Comparison of ENCODE assay signal across 1 cellular context in genomic region chr16:81624718-81625543, GRCh38.
TF ChIP-seq lines count a peak whose summit lies in the region.

No MANE protein-coding gene starts in this region.

TF ChIP-seq in HepG2, 621 proteins besides CTCF, POLR2A, EP300 and RAD21 (continued from another document and continues in another):
- TF ChIP-seq ATF2 (CRISPR knock-in tag; IDR thresholded peaks at IDR 0.05): no peak
- TF ChIP-seq ZNF225 (CRISPR knock-in tag; IDR thresholded peaks at IDR 0.05): peak; percentile 94
- TF ChIP-seq, protein P1, sequence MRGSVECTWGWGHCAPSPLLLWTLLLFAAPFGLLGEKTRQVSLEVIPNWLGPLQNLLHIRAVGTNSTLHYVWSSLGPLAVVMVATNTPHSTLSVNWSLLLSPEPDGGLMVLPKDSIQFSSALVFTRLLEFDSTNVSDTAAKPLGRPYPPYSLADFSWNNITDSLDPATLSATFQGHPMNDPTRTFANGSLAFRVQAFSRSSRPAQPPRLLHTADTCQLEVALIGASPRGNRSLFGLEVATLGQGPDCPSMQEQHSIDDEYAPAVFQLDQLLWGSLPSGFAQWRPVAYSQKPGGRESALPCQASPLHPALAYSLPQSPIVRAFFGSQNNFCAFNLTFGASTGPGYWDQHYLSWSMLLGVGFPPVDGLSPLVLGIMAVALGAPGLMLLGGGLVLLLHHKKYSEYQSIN (CRISPR knock-in tag; IDR thresholded peaks at IDR 0.05; ENCODE audit: borderline replicate concordance): no peak
- TF ChIP-seq GATAD1 (CRISPR knock-in tag; IDR thresholded peaks at IDR 0.05): no peak
- TF ChIP-seq ZNF256 (CRISPR knock-in tag; conservative IDR thresholded peaks at IDR 0.05): no peak
- no peak for TF ChIP-seq ZNF75D (CRISPR knock-in tag; IDR thresholded peaks at IDR 0.05; ENCODE audit: borderline replicate concordance)
- TF ChIP-seq PATZ1 (CRISPR knock-in tag; IDR thresholded peaks at IDR 0.05): 0 out of 2 replicates have a peak, but pooled peaks have one; percentile 24
- TF ChIP-seq ZNF318 (CRISPR knock-in tag; IDR thresholded peaks at IDR 0.05): peak; percentile 21; the same call in 1 of the 2 replicates
- no peak for TF ChIP-seq ZNF782 (CRISPR knock-in tag; IDR thresholded peaks at IDR 0.05; ENCODE audit: borderline replicate concordance)
- TF ChIP-seq CERS6 (CRISPR knock-in tag; IDR thresholded peaks at IDR 0.05): no peak
- TF ChIP-seq FLYWCH1 (CRISPR knock-in tag; IDR thresholded peaks at IDR 0.05): no peak
- TF ChIP-seq ZNF317 (CRISPR knock-in tag; IDR thresholded peaks at IDR 0.05): no peak; the same call in 1 of the 2 replicates
- TF ChIP-seq PPARG (CRISPR knock-in tag; conservative IDR thresholded peaks at IDR 0.05): peak; percentile 27; the same call in 1 of the 2 replicates
- no peak for TF ChIP-seq USF2 (IDR thresholded peaks at IDR 0.05; ENCODE audit: low read depth, low read length)
- no peak for TF ChIP-seq USF2 (CRISPR knock-in tag; IDR thresholded peaks at IDR 0.05; ENCODE audit: borderline replicate concordance)
- no peak for TF ChIP-seq ADNP (CRISPR knock-in tag; IDR thresholded peaks at IDR 0.05)
- TF ChIP-seq, protein P2, sequence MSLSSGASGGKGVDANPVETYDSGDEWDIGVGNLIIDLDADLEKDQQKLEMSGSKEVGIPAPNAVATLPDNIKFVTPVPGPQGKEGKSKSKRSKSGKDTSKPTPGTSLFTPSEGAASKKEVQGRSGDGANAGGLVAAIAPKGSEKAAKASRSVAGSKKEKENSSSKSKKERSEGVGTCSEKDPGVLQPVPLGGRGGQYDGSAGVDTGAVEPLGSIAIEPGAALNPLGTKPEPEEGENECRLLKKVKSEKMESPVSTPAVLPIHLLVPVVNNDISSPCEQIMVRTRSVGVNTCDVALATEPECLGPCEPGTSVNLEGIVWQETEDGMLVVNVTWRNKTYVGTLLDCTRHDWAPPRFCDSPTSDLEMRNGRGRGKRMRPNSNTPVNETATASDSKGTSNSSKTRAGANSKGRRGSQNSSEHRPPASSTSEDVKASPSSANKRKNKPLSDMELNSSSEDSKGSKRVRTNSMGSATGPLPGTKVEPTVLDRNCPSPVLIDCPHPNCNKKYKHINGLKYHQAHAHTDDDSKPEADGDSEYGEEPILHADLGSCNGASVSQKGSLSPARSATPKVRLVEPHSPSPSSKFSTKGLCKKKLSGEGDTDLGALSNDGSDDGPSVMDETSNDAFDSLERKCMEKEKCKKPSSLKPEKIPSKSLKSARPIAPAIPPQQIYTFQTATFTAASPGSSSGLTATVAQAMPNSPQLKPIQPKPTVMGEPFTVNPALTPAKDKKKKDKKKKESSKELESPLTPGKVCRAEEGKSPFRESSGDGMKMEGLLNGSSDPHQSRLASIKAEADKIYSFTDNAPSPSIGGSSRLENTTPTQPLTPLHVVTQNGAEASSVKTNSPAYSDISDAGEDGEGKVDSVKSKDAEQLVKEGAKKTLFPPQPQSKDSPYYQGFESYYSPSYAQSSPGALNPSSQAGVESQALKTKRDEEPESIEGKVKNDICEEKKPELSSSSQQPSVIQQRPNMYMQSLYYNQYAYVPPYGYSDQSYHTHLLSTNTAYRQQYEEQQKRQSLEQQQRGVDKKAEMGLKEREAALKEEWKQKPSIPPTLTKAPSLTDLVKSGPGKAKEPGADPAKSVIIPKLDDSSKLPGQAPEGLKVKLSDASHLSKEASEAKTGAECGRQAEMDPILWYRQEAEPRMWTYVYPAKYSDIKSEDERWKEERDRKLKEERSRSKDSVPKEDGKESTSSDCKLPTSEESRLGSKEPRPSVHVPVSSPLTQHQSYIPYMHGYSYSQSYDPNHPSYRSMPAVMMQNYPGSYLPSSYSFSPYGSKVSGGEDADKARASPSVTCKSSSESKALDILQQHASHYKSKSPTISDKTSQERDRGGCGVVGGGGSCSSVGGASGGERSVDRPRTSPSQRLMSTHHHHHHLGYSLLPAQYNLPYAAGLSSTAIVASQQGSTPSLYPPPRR (CRISPR knock-in tag; IDR thresholded peaks at IDR 0.05; ENCODE audit: borderline replicate concordance): peak; percentile 94
- TF ChIP-seq SUZ12 (IDR thresholded peaks at IDR 0.05; ENCODE audit: low read depth, low read length): no peak
- TF ChIP-seq ZNF451 (CRISPR knock-in tag; IDR thresholded peaks at IDR 0.05): peak; percentile 2; the same call in 1 of the 2 replicates
- TF ChIP-seq AHDC1 (CRISPR knock-in tag; IDR thresholded peaks at IDR 0.05; ENCODE audit: borderline replicate concordance): peak; percentile 71; the same call in 1 of the 2 replicates
- TF ChIP-seq MIXL1 (CRISPR knock-in tag; IDR thresholded peaks at IDR 0.05): peak; percentile 55; the same call in 1 of the 2 replicates
